12 cellular contexts compared by ENCODE assay signal in the genomic region with DNA sequence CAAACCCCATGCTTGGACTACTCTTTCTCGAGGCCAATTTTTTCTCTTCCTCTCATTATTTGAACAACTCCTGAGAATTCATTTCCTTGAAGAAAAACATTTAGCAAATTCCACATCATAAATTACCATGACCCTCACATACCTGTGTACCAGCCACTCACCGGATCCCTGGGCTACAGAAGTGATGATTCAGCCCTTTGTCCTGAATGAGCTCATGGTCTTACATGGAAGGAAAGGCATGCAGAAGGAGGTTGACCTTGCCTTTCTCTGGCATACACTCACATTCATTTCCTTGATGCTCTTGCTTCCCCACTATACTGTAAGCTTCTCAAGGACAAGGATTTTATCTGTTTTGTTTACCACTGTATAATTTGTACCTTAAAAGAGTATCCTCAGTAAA.
DNase-seq lines count a peak whose midpoint lies in the region; ATAC-seq and TF ChIP-seq lines count a peak whose summit lies in the region.
"Had no signal": no experiment of that assay in that cellular context is flagged by ENCODE, and none has a peak within 500 bp of the region (broad histone marks: within the 10 kb centered on the region; RNA-seq: fewer than 3 reads in every experiment).

No MANE protein-coding gene starts in this region.

- peak; percentile 8 to 29 for ATAC-seq in lower lobe of right lung
- no peak for ATAC-seq in naive thymus-derived CD4-positive, alpha-beta T cell
- ATAC-seq in sciatic nerve = no peak
- ATAC-seq in activated T-helper 17 cell treated with anti-CD3 and anti-CD28 coated beads, Interleukin-2, amount 50 U/mL, for 72 hours (replicated peaks) = no peak
- ATAC-seq: T-helper 17 cell had no signal

- TF ChIP-seq EP300 in Ishikawa (IDR thresholded peaks at IDR 0.05; ENCODE audit: borderline replicate concordance) = peak; percentile 32; the same call in 1 of the 2 replicates

- H3K27me3 ChIP-seq in lower lobe of right lung (ENCODE audit: low read depth) (no peaks in the 10 kb centered on the region), WERI-Rb-1 (ENCODE audit: insufficient read depth, low read depth, severe bottlenecking) (no peaks in the 10 kb centered on the region)
- H3K27me3 ChIP-seq in naive thymus-derived CD4-positive, alpha-beta T cell (ENCODE audit: control insufficient read depth in 2 of 2, insufficient read depth in 2 of 2, low read length in 2 of 2) = no peaks in the 10 kb centered on the region
- H3K27me3 ChIP-seq: right atrium auricular region had no signal

- H3K36me3 ChIP-seq in lower lobe of right lung (no peaks in the 10 kb centered on the region), WERI-Rb-1 (no peaks in the 10 kb centered on the region)
- no peaks in the 10 kb centered on the region for H3K36me3 ChIP-seq in naive thymus-derived CD4-positive, alpha-beta T cell (ENCODE audit: control insufficient read depth in 2 of 3, insufficient read depth in 3 of 3, low read length in 3 of 3)
- H3K36me3 ChIP-seq: left ventricle myocardium inferior, right atrium auricular region had no signal

- intact Hi-C loops in lower lobe of right lung (cut with DNase I) = no loop called here
- intact Hi-C loops in naive thymus-derived CD4-positive, alpha-beta T cell (cut with micrococcal nuclease) = no loop called here
- intact Hi-C loops in sciatic nerve (cut with DNase I) = no loop called here

- H3K9me3 Mint-ChIP-seq in naive thymus-derived CD4-positive, alpha-beta T cell = peaks cover 0 to 13% (median 5%) of the 10 kb centered on the region in 11 donors
- H3K9me3 Mint-ChIP-seq in activated T-helper 17 cell treated with anti-CD3 and anti-CD28 coated beads, Interleukin-2, amount 50 U/mL, for 72 hours = peaks cover 11% of the 10 kb centered on the region

- TF ChIP-seq CTCF in AG09309 (IDR thresholded peaks at IDR 0.05; ENCODE audit: control insufficient read depth, insufficient read depth, low read depth, low read length, missing control alignments) (no peak), cardiac fibroblast (IDR thresholded peaks at IDR 0.05; ENCODE audit: low read depth, low read length) (no peak), lower lobe of right lung (IDR thresholded peaks at IDR 0.05) (no peak), WERI-Rb-1 (IDR thresholded peaks at IDR 0.05; ENCODE audit: low read depth, low read length) (no peak)

- H3K27ac ChIP-seq in lower lobe of right lung (no peak overlapping the region), WERI-Rb-1 (no peak overlapping the region)
- H3K27ac ChIP-seq in naive thymus-derived CD4-positive, alpha-beta T cell (ENCODE audit: low read depth, low read length) = no peak overlapping the region
- H3K27ac ChIP-seq: left ventricle myocardium inferior, right atrium auricular region had no signal

- peaks cover 0 to 5% (median 0%) of the 10 kb centered on the region in 5 donors for H3K36me3 Mint-ChIP-seq in naive thymus-derived CD4-positive, alpha-beta T cell
- no peaks in the 10 kb centered on the region for H3K36me3 Mint-ChIP-seq in activated T-helper 17 cell treated with anti-CD3 and anti-CD28 coated beads, Interleukin-2, amount 50 U/mL, for 72 hours (ENCODE audit: low read depth)

- H3K4me3 Mint-ChIP-seq in naive thymus-derived CD4-positive, alpha-beta T cell = no peak overlapping the region
- no peak overlapping the region for H3K4me3 Mint-ChIP-seq in activated T-helper 17 cell treated with anti-CD3 and anti-CD28 coated beads, Interleukin-2, amount 50 U/mL, for 72 hours
- H3K4me3 Mint-ChIP-seq: T-helper 17 cell had no signal

- H3K4me3 ChIP-seq in AG09309 (ENCODE audit: control insufficient read depth, low read depth, low read length) (no peak overlapping the region), cardiac fibroblast (replicated peaks in 1 of 2; ENCODE audit: low read depth in 2 of 2, low read length in 2 of 2) (no peak overlapping the region), lower lobe of right lung (no peak overlapping the region), WERI-Rb-1 (ENCODE audit: low read depth, low read length) (no peak overlapping the region)
- no peak overlapping the region for H3K4me3 ChIP-seq in naive thymus-derived CD4-positive, alpha-beta T cell (ENCODE audit: low read length)
- H3K4me3 ChIP-seq: left ventricle myocardium inferior, right atrium auricular region had no signal

- CTCF ChIA-PET in naive thymus-derived CD4-positive, alpha-beta T cell (lab: Charles Lee) = no interaction called here

- no peaks in the 10 kb centered on the region for H3K9me3 ChIP-seq in lower lobe of right lung
- no peaks in the 10 kb centered on the region for H3K9me3 ChIP-seq in naive thymus-derived CD4-positive, alpha-beta T cell (ENCODE audit: control insufficient read depth in 2 of 3, low read length in 3 of 3)
- no peaks in the 10 kb centered on the region for H3K9me3 ChIP-seq in WERI-Rb-1 (ENCODE audit: severe bottlenecking)
- H3K9me3 ChIP-seq: right atrium auricular region had no signal

- H3K4me1 Mint-ChIP-seq in naive thymus-derived CD4-positive, alpha-beta T cell = no peaks in the 10 kb centered on the region
- H3K4me1 Mint-ChIP-seq in activated T-helper 17 cell treated with anti-CD3 and anti-CD28 coated beads, Interleukin-2, amount 50 U/mL, for 72 hours = no peaks in the 10 kb centered on the region
- H3K4me1 Mint-ChIP-seq: T-helper 17 cell had no signal

- TF ChIP-seq RAD21 in Ishikawa (IDR thresholded peaks at IDR 0.05; ENCODE audit: low read depth) = no peak

- DNase-seq in AG09309 (ENCODE audit: low read depth) (peak; percentile 43), cardiac fibroblast (ENCODE audit: low read depth in 2 of 2) (peak; percentile 75 to 92), lower lobe of right lung (no peak), sciatic nerve (ENCODE audit: low spot score) (no peak), WERI-Rb-1 (no peak)
- DNase-seq in naive thymus-derived CD4-positive, alpha-beta T cell = no peak
- DNase-seq: effector memory CD4-positive, alpha-beta T cell; left ventricle myocardium inferior; T-helper 17 cell had no signal

- no peak overlapping the region for H3K27ac Mint-ChIP-seq in naive thymus-derived CD4-positive, alpha-beta T cell
- H3K27ac Mint-ChIP-seq in activated T-helper 17 cell treated with anti-CD3 and anti-CD28 coated beads, Interleukin-2, amount 50 U/mL, for 72 hours = no peak overlapping the region
- H3K27ac Mint-ChIP-seq: T-helper 17 cell had no signal

- peaks cover 0 to 9% (median 0%) of the 10 kb centered on the region in 5 donors for H3K27me3 Mint-ChIP-seq in naive thymus-derived CD4-positive, alpha-beta T cell
- H3K27me3 Mint-ChIP-seq in activated T-helper 17 cell treated with anti-CD3 and anti-CD28 coated beads, Interleukin-2, amount 50 U/mL, for 72 hours = peaks cover 4% of the 10 kb centered on the region
- H3K27me3 Mint-ChIP-seq: T-helper 17 cell had no signal

- no peaks in the 10 kb centered on the region for H3K4me1 ChIP-seq in lower lobe of right lung
- H3K4me1 ChIP-seq in naive thymus-derived CD4-positive, alpha-beta T cell (ENCODE audit: control insufficient read depth in 2 of 2, insufficient read depth in 2 of 2, low read length in 2 of 2) = no peaks in the 10 kb centered on the region
- H3K4me1 ChIP-seq: left ventricle myocardium inferior, right atrium auricular region had no signal

- POLR2A ChIA-PET in naive thymus-derived CD4-positive, alpha-beta T cell (lab: Charles Lee) = no interaction called here

TF ChIP-seq in Ishikawa, 13 proteins besides CTCF, POLR2A, EP300 and RAD21:
- TF ChIP-seq, protein P1, sequence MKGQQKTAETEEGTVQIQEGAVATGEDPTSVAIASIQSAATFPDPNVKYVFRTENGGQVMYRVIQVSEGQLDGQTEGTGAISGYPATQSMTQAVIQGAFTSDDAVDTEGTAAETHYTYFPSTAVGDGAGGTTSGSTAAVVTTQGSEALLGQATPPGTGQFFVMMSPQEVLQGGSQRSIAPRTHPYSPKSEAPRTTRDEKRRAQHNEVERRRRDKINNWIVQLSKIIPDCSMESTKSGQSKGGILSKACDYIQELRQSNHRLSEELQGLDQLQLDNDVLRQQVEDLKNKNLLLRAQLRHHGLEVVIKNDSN (IDR thresholded peaks at IDR 0.05) = no peak
- peak; percentile 66 for TF ChIP-seq TEAD4 (IDR thresholded peaks at IDR 0.05)

Comparison
In these comparisons a context has a peak if more than half of its experiments do, and no peak if none do; other contexts are left out.
1. DNase-seq: peak in AG09309 (single experiment) and cardiac fibroblast (2 of 2); none in lower lobe of right lung (single experiment), naive thymus-derived CD4-positive, alpha-beta T cell (0 of 9), sciatic nerve (single experiment) and WERI-Rb-1 (single experiment).
2. ATAC-seq: peak in lower lobe of right lung (2 of 2); none in naive thymus-derived CD4-positive, alpha-beta T cell (single experiment), sciatic nerve (single experiment) and activated T-helper 17 cell treated with anti-CD3 and anti-CD28 coated beads, Interleukin-2, amount 50 U/mL, for 72 hours (single experiment).